In genomic region chr2:160390544-160391258, GRCh38 we compare ENCODE assay signal across 10 cellular contexts.
DNase-seq lines count a peak whose midpoint lies in the region; FAIRE-seq and TF ChIP-seq lines count a peak whose summit lies in the region.
"Had no signal": no experiment of that assay in that cellular context is flagged by ENCODE, and none has a peak within 500 bp of the region (broad histone marks: within the 10 kb centered on the region; RNA-seq: fewer than 3 reads in every experiment).

No MANE protein-coding gene starts in this region.

- H3K56ac ChIP-seq in H9 (ENCODE audit: insufficient read length, low read depth, low read length): no peak overlapping the region

- H3K36me3 ChIP-seq in A673 (ENCODE audit: insufficient read depth, low read length, poor library complexity, severe bottlenecking) (no peaks in the 10 kb centered on the region), astrocyte (ENCODE audit: insufficient read depth, low read length) (no peaks in the 10 kb centered on the region), muscle layer of duodenum (ENCODE audit: control insufficient read depth in 1 of 2, insufficient read depth in 2 of 2, low read length in 2 of 2) (no peaks in the 10 kb centered on the region), adrenal gland (replicated peaks in 1 of 2) (no peaks in the 10 kb centered on the region)

- no peak for TF ChIP-seq POLR2A in adrenal gland (IDR thresholded peaks at IDR 0.05)

- CTCF ChIA-PET in A673 (lab: Charles Lee): no interaction called here

- H2BK15ac ChIP-seq in H9 (ENCODE audit: low read depth, low read length): no peak overlapping the region

- DNase-seq in A673 (ENCODE audit: low spot score): no peak
- DNase-seq in H9: no peak
- DNase-seq in astrocyte (ENCODE audit: low read depth): peak; percentile 91
- no peak for DNase-seq in SKM-1 treated with dmso at 0.1 percent for 144 hours (lab: John Stamatoyannopoulos, UW; ENCODE audit: unreplicated experiment)
- no peak for DNase-seq in LoVo (ENCODE audit: low spot score)
- DNase-seq in adrenal gland: no peak
- DNase-seq in GF-D8 (lab: John Stamatoyannopoulos, UW): no peak
- DNase-seq: NCI-H187, substantia nigra had no signal

- no peak overlapping the region for H4K5ac ChIP-seq in H9 (ENCODE audit: insufficient read length, low read depth, low read length)

- no CpG with 5 or more reads among the region's 6 CpGs for WGBS in H9 (ENCODE audit: extremely low coverage, insufficient read length, low lambda C conversion rate)
- WGBS in adrenal gland, 4 donors: 76 to 88% (median 80%) methylated on average over 6 of the region's 6 CpGs

- H3K27ac ChIP-seq in A673 (ENCODE audit: low read depth, low read length, poor library complexity, severe bottlenecking) (peak overlapping the region; percentile 35), H9 (ENCODE audit: insufficient read length, low read depth, low read length) (no peak overlapping the region), astrocyte (ENCODE audit: low read depth, low read length) (peak overlapping the region; percentile 68), muscle layer of duodenum (ENCODE audit: low read length) (peak overlapping the region; percentile 27), adrenal gland (peak overlapping the region in 1 of 5 donors; percentile 26)

- no peak overlapping the region for H2AK5ac ChIP-seq in H9 (ENCODE audit: insufficient read length, low read length)

- no peak overlapping the region for H2BK120ac ChIP-seq in H9 (ENCODE audit: low read depth, low read length, poor library complexity, severe bottlenecking)

- H4K91ac ChIP-seq in H9 (ENCODE audit: insufficient read length, low read depth, low read length): no peak overlapping the region

- H3K9ac ChIP-seq in H9 (ENCODE audit: extremely low read depth, insufficient read length, low read length) (no peak overlapping the region), astrocyte (ENCODE audit: low read length) (peak overlapping the region; percentile 57)

- H3K27me3 ChIP-seq in A673 (replicated peaks; ENCODE audit: insufficient read depth, low read depth, low read length, poor library complexity) (no peaks in the 10 kb centered on the region), H9 (ENCODE audit: insufficient read depth, low read length) (no peaks in the 10 kb centered on the region), astrocyte (ENCODE audit: insufficient read depth, low read length) (no peaks in the 10 kb centered on the region), muscle layer of duodenum (ENCODE audit: low read depth, low read length) (no peaks in the 10 kb centered on the region), adrenal gland (no peaks in the 10 kb centered on the region)

- H2BK20ac ChIP-seq in H9 (ENCODE audit: low read depth, low read length, poor library complexity, severe bottlenecking): no peak overlapping the region

- H4K8ac ChIP-seq in H9 (replicated peaks; ENCODE audit: insufficient read length, low read depth, low read length): no peak overlapping the region

- H3K36me3 Mint-ChIP-seq in H9 (ENCODE audit: insufficient read depth in 1 of 3, low read depth in 3 of 3) (peaks cover 0 to 4% (median 0%) of the 10 kb centered on the region in 3 experiments; a peak in 2 of 7 replicates), astrocyte (ENCODE audit: low read depth, unreplicated experiment) (peaks cover 2% of the 10 kb centered on the region)

- H3K4me3 ChIP-seq in A673 (ENCODE audit: low read depth, low read length, poor library complexity, severe bottlenecking) (no peak overlapping the region), astrocyte (ENCODE audit: insufficient read depth, low read depth, low read length) (no peak overlapping the region), muscle layer of duodenum (ENCODE audit: low read depth in 1 of 2, low read length in 2 of 2) (no peak overlapping the region), adrenal gland (no peak overlapping the region)

- H3K14ac ChIP-seq in H9 (ENCODE audit: insufficient read depth, low read length): no peak overlapping the region

- H3K9me3 Mint-ChIP-seq in H9 (no peaks in the 10 kb centered on the region), astrocyte (ENCODE audit: unreplicated experiment) (no peaks in the 10 kb centered on the region)

- peaks cover 11% of the 10 kb centered on the region; the same call in 1 of the 2 replicates for H3K79me2 ChIP-seq in H9 (ENCODE audit: insufficient read depth, low read length)
- H3K79me2 ChIP-seq in astrocyte (ENCODE audit: insufficient read depth, low read length): peaks cover 97% of the 10 kb centered on the region

- H2AFZ ChIP-seq in H9 (ENCODE audit: low read length): no peak overlapping the region
- no peak overlapping the region for H2AFZ ChIP-seq in astrocyte (ENCODE audit: low read depth, low read length)

- no TSS peak for BruUV-seq in A673 (replicated peaks; lab: Mats Ljungman, UMichigan)

- H3K4me1 ChIP-seq in A673 (ENCODE audit: insufficient read depth, low read length, poor library complexity, severe bottlenecking): peaks cover 80% of the 10 kb centered on the region
- H3K4me1 ChIP-seq in H9 (ENCODE audit: insufficient read depth, low read length): peaks cover 4% of the 10 kb centered on the region; the same call in 1 of the 2 replicates
- H3K4me1 ChIP-seq in astrocyte (ENCODE audit: insufficient read depth, low read length): peaks cover 61% of the 10 kb centered on the region
- H3K4me1 ChIP-seq in muscle layer of duodenum (ENCODE audit: control insufficient read depth in 1 of 2, insufficient read depth in 2 of 2, low read length in 2 of 2): peaks cover 27 to 54% of the 10 kb centered on the region in 2 donors
- peaks cover 18 to 62% of the 10 kb centered on the region in 2 donors for H3K4me1 ChIP-seq in adrenal gland (replicated peaks in 1 of 2)

- H3K4ac ChIP-seq in H9 (ENCODE audit: low read depth, low read length): no peak overlapping the region

- no peak overlapping the region for H3T11ph ChIP-seq in H9 (ENCODE audit: low read length)

- no peak overlapping the region for H2BK5ac ChIP-seq in H9 (ENCODE audit: insufficient read length, low read length)

- FAIRE-seq in astrocyte (lab: Jason Lieb, UNC): peak; percentile 76

- H3K18ac ChIP-seq in H9 (ENCODE audit: insufficient read length, low read depth, low read length): peak overlapping the region; percentile 50

- no peak overlapping the region for H3K23ac ChIP-seq in H9 (ENCODE audit: insufficient read length, low read depth, low read length)

- H3K79me1 ChIP-seq in H9 (ENCODE audit: insufficient read depth, low read depth, low read length, poor library complexity, severe bottlenecking): peaks cover 11% of the 10 kb centered on the region

- H3K4me3 Mint-ChIP-seq in H9 (no peak overlapping the region), astrocyte (ENCODE audit: unreplicated experiment) (peak overlapping the region; percentile 29)

- H3K4me2 ChIP-seq in H9 (ENCODE audit: insufficient read depth, insufficient read length, low read length): no peak overlapping the region
- peak overlapping the region; percentile 50 for H3K4me2 ChIP-seq in astrocyte (ENCODE audit: low read length)

- H4K20me1 ChIP-seq in H9 (ENCODE audit: control insufficient read depth, insufficient read depth, insufficient read length) (no peaks in the 10 kb centered on the region), astrocyte (ENCODE audit: insufficient read depth, low read length) (peaks cover 56% of the 10 kb centered on the region)

- H3K27ac Mint-ChIP-seq in H9 (no peak overlapping the region; a peak in 1 of 7 replicates), astrocyte (ENCODE audit: unreplicated experiment) (peak overlapping the region; percentile 49)

- POLR2A ChIA-PET in A673 (lab: Charles Lee; ENCODE audit: low non-redundant PET): no interaction called here

- H3K9me3 ChIP-seq in A673 (ENCODE audit: low read depth, low read length, poor library complexity, severe bottlenecking): no peaks in the 10 kb centered on the region
- no peaks in the 10 kb centered on the region for H3K9me3 ChIP-seq in H9 (ENCODE audit: control insufficient read depth, low read depth, low read length)
- H3K9me3 ChIP-seq in astrocyte (ENCODE audit: insufficient read depth, low read depth, low read length): no peaks in the 10 kb centered on the region
- H3K9me3 ChIP-seq in muscle layer of duodenum (ENCODE audit: control insufficient read depth in 1 of 2, low read length in 2 of 2): no peaks in the 10 kb centered on the region
- no peaks in the 10 kb centered on the region for H3K9me3 ChIP-seq in adrenal gland (replicated peaks in 1 of 3)

- H3K4me1 Mint-ChIP-seq in H9: peaks cover 56 to 57% of the 10 kb centered on the region in 2 experiments
- H3K4me1 Mint-ChIP-seq in astrocyte (ENCODE audit: low read depth, unreplicated experiment): peaks cover 72% of the 10 kb centered on the region

- no peak for TF ChIP-seq CTCF in A673 (conservative IDR thresholded peaks at IDR 0.05; ENCODE audit: low read depth, low read length)
- no peak for TF ChIP-seq CTCF in H9 (conservative IDR thresholded peaks at IDR 0.05)
- no peak for TF ChIP-seq CTCF in astrocyte (IDR thresholded peaks at IDR 0.05; ENCODE audit: insufficient read depth, low read depth, low read length)
- no peak for TF ChIP-seq CTCF in adrenal gland (IDR thresholded peaks at IDR 0.05)

- H3K27me3 Mint-ChIP-seq in H9 (ENCODE audit: low read depth) (no peaks in the 10 kb centered on the region), astrocyte (ENCODE audit: low read depth, unreplicated experiment) (no peaks in the 10 kb centered on the region)

- intact Hi-C loops in A673 (cut with micrococcal nuclease; ENCODE audit: unreplicated experiment) (no loop called here), adrenal gland (cut with DNase I) (no loop called here)

- no peaks in the 10 kb centered on the region for H3K23me2 ChIP-seq in H9 (ENCODE audit: insufficient read length, low read depth, low read length, poor library complexity, severe bottlenecking)

- H2BK12ac ChIP-seq in H9 (ENCODE audit: insufficient read length, low read depth, low read length): no peak overlapping the region
